22 cellular contexts compared by ENCODE assay signal in genomic region chrX:9147631-9148189, GRCh38.
DNase-seq lines count a peak whose midpoint lies in the region; ATAC-seq and TF ChIP-seq lines count a peak whose summit lies in the region.
"Had no signal": no experiment of that assay in that cellular context is flagged by ENCODE, and none has a peak within 500 bp of the region (broad histone marks: within the 10 kb centered on the region; RNA-seq: fewer than 3 reads in every experiment).

No MANE protein-coding gene starts in this region.

- peak; percentile 74 for DNase-seq in GM23338 (ENCODE audit: low spot score)
- peak; percentile 24 for DNase-seq in WTC11 (ENCODE audit: low spot score)
- no peak for DNase-seq in sciatic nerve (ENCODE audit: low spot score)
- no peak for DNase-seq in SIG-M5 treated with dmso at 0.1 percent for 504 hours (lab: John Stamatoyannopoulos, UW; ENCODE audit: unreplicated experiment)
- no peak for DNase-seq in left lobe of liver (ENCODE audit: low spot score)
- DNase-seq in left colon, result no peak
- no peak for DNase-seq in stimulated activated CD4-positive, alpha-beta T cell treated with anti-CD3 and anti-CD28 coated beads, Interleukin-15, amount 100 ng/mL, for 24 hours
- DNase-seq: activated gamma-delta T cell treated with Interleukin-2 at 50 U/mL for 16 hours; CD4-positive, alpha-beta T cell; effector CD8-positive, alpha-beta T cell; head of caudate nucleus; Kasumi-1; kidney glomerular epithelial cell; NCI-H1105 treated with DMSO at 0.1 percent for 48 hours; NCI-H526 treated with DMSO at 0.1 percent for 48 hours; OCI-M1; stimulated activated CD4-positive, alpha-beta T cell treated with anti-CD3 and anti-CD28 coated beads, Interleukin-12 subunit alpha, Interleukin-12 subunit beta, amount 100 ng/mL, for 4 hours; T-helper 17 cell had no signal

- H3K9me3 ChIP-seq in iPS-18a (ENCODE audit: control insufficient read depth, low read depth, low read length), result peaks cover 15% of the 10 kb centered on the region
- H3K9me3 ChIP-seq: SJSA1 had no signal

- no peaks in the 10 kb centered on the region for H3K79me2 ChIP-seq in GM23338 (replicated peaks; ENCODE audit: insufficient read depth)

- H3K27ac Mint-ChIP-seq in GM23338, result peak overlapping the region; percentile 67
- H3K27ac Mint-ChIP-seq in WTC11, result peak overlapping the region; percentile 45; the same call in 1 of the 2 replicates
- H3K27ac Mint-ChIP-seq: CD4-positive, alpha-beta T cell; T-helper 17 cell had no signal

- no peak overlapping the region for H2AFZ ChIP-seq in GM23338

- intact Hi-C loops in sciatic nerve (cut with DNase I), result no loop called here
- intact Hi-C loops in left colon (cut with DNase I, micrococcal nuclease), result no loop called here

- no peaks in the 10 kb centered on the region for H3K36me3 ChIP-seq in GM23338 (ENCODE audit: insufficient read depth)
- no peaks in the 10 kb centered on the region for H3K36me3 ChIP-seq in iPS-18a (ENCODE audit: control insufficient read depth, low read depth, low read length)
- H3K36me3 ChIP-seq: SJSA1 had no signal

- peaks cover 23% of the 10 kb centered on the region; the same call in 2 of the 3 replicates for H3K36me3 Mint-ChIP-seq in GM23338 (ENCODE audit: low read depth)
- peaks cover 21% of the 10 kb centered on the region for H3K36me3 Mint-ChIP-seq in WTC11
- H3K36me3 Mint-ChIP-seq: mesothelial cell of epicardium had no signal

- peak overlapping the region; percentile 41; the same call in 1 of the 2 replicates for H3K4me3 ChIP-seq in GM23338
- peak overlapping the region; percentile 37 for H3K4me3 ChIP-seq in iPS-18a (ENCODE audit: low read length)
- H3K4me3 ChIP-seq: SJSA1 had no signal

- H3K9me3 Mint-ChIP-seq in GM23338 (peaks cover 16% of the 10 kb centered on the region), WTC11 (peaks cover 16% of the 10 kb centered on the region)
- H3K9me3 Mint-ChIP-seq: CD4-positive, alpha-beta T cell had no signal

- no peaks in the 10 kb centered on the region for H4K20me1 ChIP-seq in GM23338 (replicated peaks; ENCODE audit: insufficient read depth)

- H3K4me3 Mint-ChIP-seq in GM23338 (0 out of 3 replicates have a peak overlapping the region, but pooled peaks have one; percentile 5), WTC11 (peak overlapping the region; percentile 22; the same call in 1 of the 2 replicates)
- H3K4me3 Mint-ChIP-seq: CD4-positive, alpha-beta T cell; mesothelial cell of epicardium; T-helper 17 cell had no signal

- peaks cover 55% of the 10 kb centered on the region for H3K4me1 Mint-ChIP-seq in GM23338
- H3K4me1 Mint-ChIP-seq in WTC11, result peaks cover 57% of the 10 kb centered on the region
- H3K4me1 Mint-ChIP-seq: T-helper 17 cell had no signal

- peak overlapping the region; percentile 56 for H3K9ac ChIP-seq in iPS-18a (ENCODE audit: low read length)

- H3K4me1 ChIP-seq in GM23338 (ENCODE audit: insufficient read depth), result peaks cover 34% of the 10 kb centered on the region
- peaks cover 58% of the 10 kb centered on the region for H3K4me1 ChIP-seq in iPS-18a (ENCODE audit: control insufficient read depth, low read depth, low read length)

- H3K27me3 Mint-ChIP-seq in GM23338 (ENCODE audit: insufficient read depth, low read depth, poor library complexity), result no peaks in the 10 kb centered on the region
- 0 out of 2 replicates have a peak, but pooled peaks cover 6% of the 10 kb centered on the region for H3K27me3 Mint-ChIP-seq in WTC11 (ENCODE audit: low read depth)
- H3K27me3 Mint-ChIP-seq: CD4-positive, alpha-beta T cell; T-helper 17 cell had no signal

- H3K27me3 ChIP-seq in GM23338 (ENCODE audit: insufficient read depth), result no peaks in the 10 kb centered on the region
- H3K27me3 ChIP-seq in iPS-18a (ENCODE audit: control insufficient read depth, insufficient read depth, low read length), result no peaks in the 10 kb centered on the region
- H3K27me3 ChIP-seq: SJSA1 had no signal

- CTCF ChIA-PET in WTC11 (lab: Charles Lee), result interaction anchor here (0.5 to 1.4 kb wide), 3 partner anchors 33 to 147 kb away, joined by 3 read pairs; no protein-coding TSS in a partner anchor

- peak overlapping the region; percentile 75 for H3K4me2 ChIP-seq in GM23338

- POLR2A ChIA-PET in WTC11 (lab: Charles Lee), result no interaction called here

- ATAC-seq in GM23338, result peak; percentile 89
- ATAC-seq in WTC11, result peak; percentile 61
- peak; percentile 22 for ATAC-seq in sciatic nerve
- no peak for ATAC-seq in left lobe of liver
- ATAC-seq in left colon, result no peak
- ATAC-seq: T-helper 17 cell had no signal

- H3K27ac ChIP-seq in GM23338 (ENCODE audit: low read depth), result peak overlapping the region; percentile 96
- H3K27ac ChIP-seq in iPS-18a (ENCODE audit: low read length), result peak overlapping the region; percentile 90
- H3K27ac ChIP-seq: VCaP had no signal

- no peaks in the 10 kb centered on the region for H3F3A ChIP-seq in GM23338 (replicated peaks; ENCODE audit: low read depth)

- TF ChIP-seq CTCF in GM23338 (conservative IDR thresholded peaks at IDR 0.05; ENCODE audit: low read depth in 2 of 2) (no peak), WTC11 (IDR thresholded peaks at IDR 0.05) (no peak)

- H3K9me2 ChIP-seq in GM23338 (ENCODE audit: insufficient read depth), result no peaks in the 10 kb centered on the region

TF ChIP-seq in GM23338, 12 proteins besides CTCF, POLR2A, EP300 and RAD21:
- TF ChIP-seq STAT1 (IDR thresholded peaks at IDR 0.05; ENCODE audit: unreplicated experiment), result no peak
- peak; percentile 83 for TF ChIP-seq ZNF331 (CRISPR knock-in tag; IDR thresholded peaks at IDR 0.05; ENCODE audit: low read depth)
- no peak for TF ChIP-seq CREB1 (CRISPR knock-in tag; IDR thresholded peaks at IDR 0.05; ENCODE audit: low read depth)
- no peak for TF ChIP-seq ZNF114 (CRISPR knock-in tag; IDR thresholded peaks at IDR 0.05)
- no peak for TF ChIP-seq NANOG (IDR thresholded peaks at IDR 0.05; ENCODE audit: borderline replicate concordance)

TF ChIP-seq in WTC11, 78 proteins besides CTCF, POLR2A, EP300 and RAD21:
- TF ChIP-seq ZNF219 (CRISPR knock-in tag; IDR thresholded peaks at IDR 0.05; ENCODE audit: borderline replicate concordance) (no peak), USF2 (CRISPR knock-in tag; IDR thresholded peaks at IDR 0.05) (no peak), ZBTB21 (CRISPR knock-in tag; IDR thresholded peaks at IDR 0.05; ENCODE audit: borderline replicate concordance) (no peak), MXD4 (CRISPR knock-in tag; IDR thresholded peaks at IDR 0.05; ENCODE audit: borderline replicate concordance) (no peak), ZMAT4 (CRISPR knock-in tag; IDR thresholded peaks at IDR 0.05) (no peak), AR (CRISPR knock-in tag; IDR thresholded peaks at IDR 0.05) (no peak)
TF ChIP-seq in WTC11: peak in this region for 0.

Comparison
In these comparisons a context has a peak if more than half of its experiments do, and no peak if none do; other contexts are left out.
1. ATAC-seq: peak in GM23338 (single experiment), WTC11 (single experiment) and sciatic nerve (single experiment); none in left lobe of liver (single experiment) and left colon (single experiment).
2. DNase-seq: peak in GM23338 (single experiment) and WTC11 (single experiment); none in sciatic nerve (single experiment), SIG-M5 treated with dmso at 0.1 percent for 504 hours (single experiment), left lobe of liver (single experiment), left colon (0 of 2) and stimulated activated CD4-positive, alpha-beta T cell treated with anti-CD3 and anti-CD28 coated beads, Interleukin-15, amount 100 ng/mL, for 24 hours (single experiment).